ENCODE assay signal across 1 cellular context in the genomic region with DNA sequence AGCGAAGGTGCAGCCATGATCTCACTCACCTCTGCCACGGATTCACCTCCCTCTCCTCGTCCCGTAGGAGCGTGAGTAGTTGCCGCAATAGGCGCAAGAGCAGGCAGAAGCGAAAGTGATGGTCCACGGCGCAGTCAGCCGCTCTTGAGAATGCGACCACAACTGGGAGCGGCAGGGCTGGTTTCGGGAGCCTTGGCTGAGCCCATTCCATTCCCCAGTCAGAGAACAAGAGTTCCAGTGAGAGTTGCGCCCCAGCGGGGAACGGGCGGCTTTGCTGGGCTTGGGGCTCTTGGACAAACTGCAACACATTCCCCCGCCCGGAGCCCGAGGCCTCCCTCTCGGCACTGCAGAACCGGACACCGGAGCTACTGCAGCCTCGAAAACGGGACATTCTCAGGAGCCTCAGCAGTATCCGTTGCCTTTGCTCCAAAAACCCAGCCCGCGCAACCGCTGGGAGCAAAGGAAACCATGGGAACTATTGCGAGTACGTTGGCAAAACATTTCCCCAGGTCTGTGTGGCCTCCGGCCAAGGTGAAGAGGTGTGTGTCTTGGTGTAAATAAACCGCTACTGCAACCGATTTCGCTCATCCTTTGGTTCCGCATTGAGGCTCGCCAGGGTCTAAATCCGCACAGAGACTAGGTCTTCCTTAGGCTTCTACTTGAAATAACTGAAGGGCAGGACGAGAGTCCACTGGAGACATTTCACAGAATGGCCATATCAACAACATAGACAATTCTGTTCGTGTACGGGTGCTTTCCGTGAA.
TF ChIP-seq lines count a peak whose summit lies in the region.

No MANE protein-coding gene starts in this region.

TF ChIP-seq in HepG2, 621 proteins besides CTCF, POLR2A, EP300 and RAD21 (continued from another document and continues in another):
- TF ChIP-seq ZNF614 (CRISPR knock-in tag; IDR thresholded peaks at IDR 0.05; ENCODE audit: borderline replicate concordance), result peak; percentile 35; the same call in 1 of the 2 replicates
- no peak for TF ChIP-seq AGO1 (IDR thresholded peaks at IDR 0.05; ENCODE audit: low read depth, low read length, poor library complexity, severe bottlenecking)
- no peak for TF ChIP-seq NFAT5 (CRISPR knock-in tag; IDR thresholded peaks at IDR 0.05)
- TF ChIP-seq ZNF768 (CRISPR knock-in tag; IDR thresholded peaks at IDR 0.05), result no peak
- TF ChIP-seq ZBTB1 (CRISPR knock-in tag; IDR thresholded peaks at IDR 0.05; ENCODE audit: borderline replicate concordance), result no peak
- TF ChIP-seq ASH2L (IDR thresholded peaks at IDR 0.05; ENCODE audit: insufficient read length, low read depth, low read length), result peak; percentile 88
- TF ChIP-seq ZNF776 (CRISPR knock-in tag; IDR thresholded peaks at IDR 0.05), result no peak
- no peak for TF ChIP-seq ZBTB33 (CRISPR knock-in tag; IDR thresholded peaks at IDR 0.05)
- TF ChIP-seq SIN3A (IDR thresholded peaks at IDR 0.05; ENCODE audit: borderline replicate concordance, low read depth, low read length), result peak; percentile 61; the same call in 1 of the 2 replicates
- peak; percentile 16; the same call in 1 of the 2 replicates for TF ChIP-seq ZMYM3 (CRISPR knock-in tag; IDR thresholded peaks at IDR 0.05)
- peak; percentile 95 for TF ChIP-seq PHF21A (CRISPR knock-in tag; IDR thresholded peaks at IDR 0.05)
- TF ChIP-seq XRCC5 (optimal IDR thresholded peaks at IDR 0.05; ENCODE audit: low read length), result peak; percentile 89
- TF ChIP-seq MEF2D (CRISPR knock-in tag; IDR thresholded peaks at IDR 0.05), result 0 out of 2 replicates have a peak, but pooled peaks have one; percentile 39
- no peak for TF ChIP-seq ZNF660 (CRISPR knock-in tag; IDR thresholded peaks at IDR 0.05; ENCODE audit: borderline replicate concordance, low read depth)
- no peak for TF ChIP-seq MAZ (IDR thresholded peaks at IDR 0.05; ENCODE audit: borderline replicate concordance, low read depth, low read length)
- TF ChIP-seq MAZ (CRISPR knock-in tag; IDR thresholded peaks at IDR 0.05; ENCODE audit: low read depth), result no peak
- TF ChIP-seq ADNP (CRISPR knock-in tag; IDR thresholded peaks at IDR 0.05), result no peak
- no peak for TF ChIP-seq ZNF878 (CRISPR knock-in tag; IDR thresholded peaks at IDR 0.05)
- TF ChIP-seq, protein P1, sequence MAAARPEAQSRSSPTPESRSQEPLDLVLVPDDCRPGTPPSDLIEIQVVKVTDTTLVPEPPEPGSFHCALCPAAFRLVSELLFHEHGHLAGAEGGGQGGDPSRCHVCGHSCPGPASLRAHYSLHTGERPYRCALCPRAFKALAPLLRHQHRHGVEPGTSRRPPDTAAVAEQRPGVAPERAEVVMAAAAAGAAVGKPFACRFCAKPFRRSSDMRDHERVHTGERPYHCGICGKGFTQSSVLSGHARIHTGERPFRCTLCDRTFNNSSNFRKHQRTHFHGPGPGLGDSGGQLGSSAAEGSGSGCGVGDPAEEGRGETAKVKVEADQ (CRISPR knock-in tag; IDR thresholded peaks at IDR 0.05; ENCODE audit: borderline replicate concordance), result 0 out of 2 replicates have a peak, but pooled peaks have one; percentile 48
- no peak; the same call in 1 of the 2 replicates for TF ChIP-seq RNF2 (conservative IDR thresholded peaks at IDR 0.05; ENCODE audit: low read depth)
- TF ChIP-seq GPN1 (CRISPR knock-in tag; IDR thresholded peaks at IDR 0.05; ENCODE audit: borderline replicate concordance), result no peak
- no peak for TF ChIP-seq PCBP2 (optimal IDR thresholded peaks at IDR 0.05; ENCODE audit: low read depth, low read length, poor library complexity, severe bottlenecking)
- TF ChIP-seq ZNF484 (CRISPR knock-in tag; IDR thresholded peaks at IDR 0.05; ENCODE audit: borderline replicate concordance, low read depth), result no peak
- peak; percentile 93 for TF ChIP-seq KMT2A (CRISPR knock-in tag; IDR thresholded peaks at IDR 0.05)
- TF ChIP-seq ZFP91 (CRISPR knock-in tag; IDR thresholded peaks at IDR 0.05; ENCODE audit: borderline replicate concordance), result peak; percentile 61; the same call in 1 of the 2 replicates
- no peak for TF ChIP-seq RERE (CRISPR knock-in tag; IDR thresholded peaks at IDR 0.05; ENCODE audit: low read depth)
- TF ChIP-seq STAT5B (CRISPR knock-in tag; IDR thresholded peaks at IDR 0.05), result peak; percentile 80; the same call in 1 of the 2 replicates
- TF ChIP-seq MTA1 (CRISPR knock-in tag; IDR thresholded peaks at IDR 0.05; ENCODE audit: borderline replicate concordance), result 0 out of 2 replicates have a peak, but pooled peaks have one; percentile 41
- TF ChIP-seq BCL6 (CRISPR knock-in tag; IDR thresholded peaks at IDR 0.05), result peak; percentile 50
- TF ChIP-seq, protein P2, sequence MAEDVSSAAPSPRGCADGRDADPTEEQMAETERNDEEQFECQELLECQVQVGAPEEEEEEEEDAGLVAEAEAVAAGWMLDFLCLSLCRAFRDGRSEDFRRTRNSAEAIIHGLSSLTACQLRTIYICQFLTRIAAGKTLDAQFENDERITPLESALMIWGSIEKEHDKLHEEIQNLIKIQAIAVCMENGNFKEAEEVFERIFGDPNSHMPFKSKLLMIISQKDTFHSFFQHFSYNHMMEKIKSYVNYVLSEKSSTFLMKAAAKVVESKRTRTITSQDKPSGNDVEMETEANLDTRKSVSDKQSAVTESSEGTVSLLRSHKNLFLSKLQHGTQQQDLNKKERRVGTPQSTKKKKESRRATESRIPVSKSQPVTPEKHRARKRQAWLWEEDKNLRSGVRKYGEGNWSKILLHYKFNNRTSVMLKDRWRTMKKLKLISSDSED (CRISPR knock-in tag; IDR thresholded peaks at IDR 0.05), result no peak
- TF ChIP-seq RFX5 (IDR thresholded peaks at IDR 0.05; ENCODE audit: low read depth, low read length), result no peak
- TF ChIP-seq SAP130 (CRISPR knock-in tag; IDR thresholded peaks at IDR 0.05; ENCODE audit: low read depth), result peak; percentile 85
